In the genomic region with DNA sequence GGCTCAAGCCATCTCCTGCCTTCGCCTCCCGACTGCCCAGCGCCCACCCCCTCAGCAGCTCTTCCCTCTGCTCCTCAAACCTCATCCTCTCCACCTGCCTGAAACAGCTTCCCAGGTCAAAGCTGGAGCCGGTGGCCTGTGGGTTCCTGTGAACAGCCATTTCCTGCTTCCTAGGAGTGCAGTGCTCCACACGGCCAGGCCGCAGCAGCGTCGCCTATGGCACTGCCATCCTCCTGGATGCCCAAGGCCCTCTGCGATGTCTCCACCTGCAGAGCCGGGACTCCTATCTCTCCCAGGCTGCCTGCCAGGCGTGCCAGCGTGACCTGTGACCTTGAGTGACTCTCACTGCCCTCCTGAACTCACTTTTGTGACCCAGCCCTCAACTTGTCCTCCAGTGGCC, we compare ENCODE assay signal across 19 cellular contexts.
"Had no signal": no experiment of that assay in that cellular context is flagged by ENCODE, and none has a peak within 500 bp of the region (broad histone marks: within the 10 kb centered on the region; RNA-seq: fewer than 3 reads in every experiment).

No MANE protein-coding gene starts in this region.

- H3K9me3 Mint-ChIP-seq: activated naive CD4-positive, alpha-beta T cell treated with anti-CD3 and anti-CD28 coated beads, Interleukin-2, amount 50 U/mL, for 72 hours; effector memory CD8-positive, alpha-beta T cell; memory B cell had no signal

- H3K4me3 ChIP-seq: gastrocnemius medialis, left lung, pancreas, SK-N-MC, transverse colon had no signal

- H3K9me3 ChIP-seq: gastrocnemius medialis, left lung, pancreas, transverse colon had no signal

- H3K36me3 Mint-ChIP-seq: activated naive CD4-positive, alpha-beta T cell treated with anti-CD3 and anti-CD28 coated beads, Interleukin-2, amount 50 U/mL, for 72 hours had no signal

- H3K4me3 Mint-ChIP-seq: effector memory CD8-positive, alpha-beta T cell; memory B cell had no signal

- H3K27ac Mint-ChIP-seq: memory B cell had no signal

- H3K27ac ChIP-seq: brain microvascular endothelial cell, gastrocnemius medialis, left lung, pancreas, SK-N-MC, transverse colon, VCaP had no signal

- H3K27me3 ChIP-seq: brain microvascular endothelial cell, gastrocnemius medialis, left lung, pancreas, transverse colon had no signal

- FAIRE-seq: islet of Langerhans, pancreas had no signal

- DNase-seq: activated CD4-positive, alpha-beta T cell treated with anti-CD3 and anti-CD28 coated beads, Interleukin-2, amount 50 U/mL, for 48 hours; activated gamma-delta T cell; activated T-cell treated with anti-CD3 and anti-CD28 coated beads, Interleukin-2, amount 50 U/mL, for 48 hours; amniotic stem cell; brain microvascular endothelial cell; effector memory CD8-positive, alpha-beta T cell; gastrocnemius medialis; pancreas; stimulated activated CD4-positive, alpha-beta T cell treated with anti-CD3 and anti-CD28 coated beads, Interleukin-4, amount 100 ng/mL, for 24 hours; stimulated activated naive CD4-positive, alpha-beta T cell treated with Interleukin-2 at 50 U/mL for 16 hours; substantia nigra; T-helper 9 cell; transverse colon had no signal

- H3K4me1 ChIP-seq: gastrocnemius medialis, left lung, pancreas, transverse colon had no signal

- H3K27me3 Mint-ChIP-seq: effector memory CD8-positive, alpha-beta T cell; memory B cell had no signal

- ATAC-seq: activated naive CD4-positive, alpha-beta T cell treated with anti-CD3 and anti-CD28 coated beads, Interleukin-2, amount 50 U/mL, for 72 hours; effector memory CD8-positive, alpha-beta T cell; gastrocnemius medialis; left lung had no signal
